ENCODE assay signal across 20 cellular contexts in genomic region chr14:70721542-70721941, GRCh38.
DNase-seq lines count a peak whose midpoint lies in the region; ATAC-seq and TF ChIP-seq lines count a peak whose summit lies in the region.
"Had no signal": no experiment of that assay in that cellular context is flagged by ENCODE, and none has a peak within 500 bp of the region (broad histone marks: within the 10 kb centered on the region; RNA-seq: fewer than 3 reads in every experiment).

No MANE protein-coding gene starts in this region.

- no peaks in the 10 kb centered on the region for H3K79me2 ChIP-seq in GM23248 (ENCODE audit: insufficient read depth)

- no peaks in the 10 kb centered on the region for H3K9me2 ChIP-seq in GM23248 (ENCODE audit: insufficient read depth)

- intact Hi-C loops in lower lobe of right lung (cut with DNase I): no loop called here

- WGBS in GM23248 (ENCODE audit: low coverage in 1 of 2, low lambda C conversion rate in 2 of 2, missing lambda C conversion rate in 2 of 2), 2 experiments: 18 to 21% methylated on average over 2 of the region's 2 CpGs

- H4K20me1 ChIP-seq in GM23248 (ENCODE audit: insufficient read depth): no peaks in the 10 kb centered on the region

- H3K36me3 ChIP-seq in GM23248 (ENCODE audit: low read depth) (no peaks in the 10 kb centered on the region), lower lobe of right lung (no peaks in the 10 kb centered on the region)
- H3K36me3 ChIP-seq: colonic mucosa, gastrocnemius medialis, neutrophil had no signal

- H3K27ac ChIP-seq in GM23248: no peak overlapping the region
- H3K27ac ChIP-seq in foreskin keratinocyte: no peak overlapping the region
- H3K27ac ChIP-seq in lower lobe of right lung: no peak overlapping the region
- H3K27ac ChIP-seq: colonic mucosa, neutrophil had no signal

- TF ChIP-seq CTCF in foreskin keratinocyte (conservative IDR thresholded peaks at IDR 0.05) (no peak), retinal pigment epithelial cell (conservative IDR thresholded peaks at IDR 0.05; ENCODE audit: low read depth, low read length) (no peak), lower lobe of right lung (IDR thresholded peaks at IDR 0.05) (no peak)

- in situ Hi-C loops in GM23248 (cut with MboI) (no loop called here), SK-MEL-5 (cut with HindIII; ENCODE audit: low pct_unique_long_range_greater_than_20kb, low sequenced_read_pairs) (no loop called here)

- no peak overlapping the region for H3K9ac ChIP-seq in GM23248

- H3K9me3 ChIP-seq in GM23248 (ENCODE audit: low read depth) (no peaks in the 10 kb centered on the region), lower lobe of right lung (no peaks in the 10 kb centered on the region)
- H3K9me3 ChIP-seq: colonic mucosa, gastrocnemius medialis, neutrophil had no signal

- DNase-seq in GM23248 (peak; percentile 12), SK-MEL-5 (ENCODE audit: low read depth, low spot score) (peak; percentile 54), foreskin keratinocyte (peak; percentile 49 to 69), retinal pigment epithelial cell (ENCODE audit: low read depth) (peak; percentile 96), DMS53 treated with DMSO at 0.1 percent for 48 hours (lab: John Stamatoyannopoulos, UW; ENCODE audit: unreplicated experiment) (no peak), GDM1 (lab: John Stamatoyannopoulos, UW) (no peak), lower lobe of right lung (no peak)
- DNase-seq: activated CD8-positive, alpha-beta memory T cell treated with anti-CD3 and anti-CD28 coated beads for 24 hours; colonic mucosa; GOT3; left colon; NCI-H1436; OCI-M1; right cardiac atrium; SIG-M5; T-helper 17 cell had no signal

- H2AFZ ChIP-seq in GM23248: no peak overlapping the region

- peak; percentile 52 for ATAC-seq in foreskin keratinocyte
- no peak for ATAC-seq in lower lobe of right lung
- ATAC-seq: left colon; right cardiac atrium; stimulated activated effector memory CD8-positive, alpha-beta T cell treated with anti-CD3 and anti-CD28 coated beads, Interleukin-12 subunit alpha, Interleukin-12 subunit beta, amount 100 ng/mL, for 72 hours; T-helper 17 cell; WTC11 had no signal

- H3F3A ChIP-seq in GM23248 (ENCODE audit: insufficient read depth): no peaks in the 10 kb centered on the region

- H3K4me3 ChIP-seq in GM23248 (no peak overlapping the region), retinal pigment epithelial cell (ENCODE audit: low read length) (no peak overlapping the region), lower lobe of right lung (no peak overlapping the region)
- H3K4me3 ChIP-seq: colonic mucosa, gastrocnemius medialis had no signal

- no peak overlapping the region for H3K4me2 ChIP-seq in GM23248 (ENCODE audit: unreplicated experiment)

- H3K4me1 ChIP-seq in GM23248 (ENCODE audit: insufficient read depth): no peaks in the 10 kb centered on the region
- peaks cover 25% of the 10 kb centered on the region for H3K4me1 ChIP-seq in foreskin keratinocyte
- H3K4me1 ChIP-seq in lower lobe of right lung: no peaks in the 10 kb centered on the region
- H3K4me1 ChIP-seq: colonic mucosa had no signal

- H3K27me3 ChIP-seq in GM23248 (replicated peaks; ENCODE audit: insufficient read depth) (peaks cover 50% of the 10 kb centered on the region), foreskin keratinocyte (no peaks in the 10 kb centered on the region), lower lobe of right lung (ENCODE audit: low read depth) (no peaks in the 10 kb centered on the region)
- H3K27me3 ChIP-seq: colonic mucosa, gastrocnemius medialis had no signal

Comparison
In these comparisons a context has a peak if more than half of its experiments do, and no peak if none do; other contexts are left out.
1. DNase-seq: peak in GM23248 (single experiment), SK-MEL-5 (single experiment), foreskin keratinocyte (2 of 2) and retinal pigment epithelial cell (single experiment); none in DMS53 treated with DMSO at 0.1 percent for 48 hours (single experiment), GDM1 (single experiment) and lower lobe of right lung (single experiment).